Comparison of ENCODE assay signal across 8 cellular contexts in genomic region chr16:11682655-11683096, GRCh38. TPM values are rescaled to one million over a fixed set of nuclear protein-coding genes. Genes with fewer than 3 reads are reported as not detected.
DNase-seq lines count a peak whose midpoint lies in the region; ATAC-seq, FAIRE-seq and TF ChIP-seq lines count a peak whose summit lies in the region.

No MANE protein-coding gene starts in this region.

- TF ChIP-seq RAD21 in HepG2 (CRISPR knock-in tag; IDR thresholded peaks at IDR 0.05) = no peak

- FAIRE-seq in HepG2 (lab: Jason Lieb, UNC) = no peak

- BruUV-seq in HepG2 (replicated peaks; lab: Mats Ljungman, UMichigan) = no TSS peak

- no peaks in the 10 kb centered on the region for H3K27me3 Mint-ChIP-seq in CD4-positive, alpha-beta T cell
- no peaks in the 10 kb centered on the region for H3K27me3 Mint-ChIP-seq in WTC11 (ENCODE audit: low read depth)
- H3K27me3 Mint-ChIP-seq in natural killer cell treated with Interleukin-12 subunit alpha and Interleukin-12 subunit beta and Interleukin-15 and Interleukin-18, amount 100 ng/mL, for 72 hours = no peaks in the 10 kb centered on the region

- no peak for DNase-seq in CD4-positive, alpha-beta T cell
- DNase-seq in H4 (ENCODE audit: low spot score) = peak; percentile 61
- DNase-seq in WTC11 (ENCODE audit: low spot score) = no peak
- DNase-seq in HepG2 (ENCODE audit: low spot score) = no peak
- DNase-seq in natural killer cell treated with Interleukin-12 subunit alpha and Interleukin-12 subunit beta and Interleukin-15 and Interleukin-18, amount 100 ng/mL, for 72 hours (ENCODE audit: low spot score) = no peak
- no peak for DNase-seq in NCI-H2081 treated with DMSO at 0.1 percent for 48 hours (lab: John Stamatoyannopoulos, UW)
- no peak for DNase-seq in G401 (ENCODE audit: low spot score)

- no peak overlapping the region for H3K27ac ChIP-seq in CD4-positive, alpha-beta T cell (ENCODE audit: low read depth, low read length)
- H3K27ac ChIP-seq in mesodermal cell (ENCODE audit: low read depth, low read length, severe bottlenecking) (peak overlapping the region; percentile 38), HepG2 (ENCODE audit: extremely low read length, insufficient read depth, low read length) (no peak overlapping the region)

- H3K79me2 ChIP-seq in HepG2 (ENCODE audit: insufficient read depth, low read length) = no peaks in the 10 kb centered on the region

- H4K20me1 ChIP-seq in HepG2 (ENCODE audit: insufficient read depth, low read length) = no peaks in the 10 kb centered on the region; the same call in 1 of the 2 replicates

- H3K4me1 ChIP-seq in mesodermal cell (ENCODE audit: control insufficient read depth, insufficient read depth, low read length, poor library complexity, severe bottlenecking) (peaks cover 14% of the 10 kb centered on the region), HepG2 (ENCODE audit: insufficient read depth, low read length) (no peaks in the 10 kb centered on the region)

- intact Hi-C loops in CD4-positive, alpha-beta T cell (cut with DNase I, micrococcal nuclease) = no loop called here
- intact Hi-C loops in HepG2 (cut with micrococcal nuclease; ENCODE audit: unreplicated experiment) = no loop called here

- peak overlapping the region; percentile 1 for H3K4me3 Mint-ChIP-seq in CD4-positive, alpha-beta T cell
- H3K4me3 Mint-ChIP-seq in WTC11 = no peak overlapping the region
- no peak overlapping the region for H3K4me3 Mint-ChIP-seq in natural killer cell treated with Interleukin-12 subunit alpha and Interleukin-12 subunit beta and Interleukin-15 and Interleukin-18, amount 100 ng/mL, for 72 hours

- in situ Hi-C loops in HepG2 (cut with HindIII; ENCODE audit: extremely low pct_ligation_motif_present, low pct_unique_long_range_greater_than_20kb) (no loop called here), G401 (cut with HindIII; ENCODE audit: low sequenced_read_pairs) (no loop called here)

- H3K9me3 Mint-ChIP-seq in CD4-positive, alpha-beta T cell = no peaks in the 10 kb centered on the region
- no peaks in the 10 kb centered on the region for H3K9me3 Mint-ChIP-seq in WTC11
- H3K9me3 Mint-ChIP-seq in natural killer cell treated with Interleukin-12 subunit alpha and Interleukin-12 subunit beta and Interleukin-15 and Interleukin-18, amount 100 ng/mL, for 72 hours = no peaks in the 10 kb centered on the region

- no peaks in the 10 kb centered on the region for H3K9me3 ChIP-seq in CD4-positive, alpha-beta T cell (ENCODE audit: control insufficient read depth, low read length)
- no peaks in the 10 kb centered on the region for H3K9me3 ChIP-seq in mesodermal cell (ENCODE audit: control insufficient read depth, low read length)
- H3K9me3 ChIP-seq in HepG2 (ENCODE audit: low read length) = no peaks in the 10 kb centered on the region

- H3K4me3 ChIP-seq in mesodermal cell (ENCODE audit: extremely low read depth, insufficient read depth, low read length, poor library complexity, severe bottlenecking) (no peak overlapping the region), HepG2 (replicated peaks in 1 of 3; ENCODE audit: insufficient read depth in 1 of 3, low read depth in 2 of 3, low read length in 3 of 3) (no peak overlapping the region)

- H2AFZ ChIP-seq in HepG2 (ENCODE audit: low read length) = no peak overlapping the region

- 93% methylated on average over 3 of the region's 5 CpGs; no CpG with 5 or more reads in 1 of the 2 experiments for WGBS in mesodermal cell (ENCODE audit: insufficient coverage in 2 of 2), 2 experiments
- WGBS in HepG2 (ENCODE audit: low lambda C conversion rate) = 94% methylated on average over 5 of the region's 5 CpGs

- peak overlapping the region; percentile 50 for H3K27ac Mint-ChIP-seq in CD4-positive, alpha-beta T cell
- H3K27ac Mint-ChIP-seq in WTC11 = peak overlapping the region; percentile 10
- H3K27ac Mint-ChIP-seq in natural killer cell treated with Interleukin-12 subunit alpha and Interleukin-12 subunit beta and Interleukin-15 and Interleukin-18, amount 100 ng/mL, for 72 hours = no peak overlapping the region

- H3K9ac ChIP-seq in HepG2 (ENCODE audit: insufficient read depth, low read depth, low read length) = no peak overlapping the region

- CTCF ChIA-PET in CD4-positive, alpha-beta T cell (lab: Charles Lee) = no interaction called here
- CTCF ChIA-PET in WTC11 (lab: Charles Lee) = no interaction called here
- CTCF ChIA-PET in HepG2 (lab: Yijun Ruan, JAX; ENCODE audit: low intra/inter-chr PET ratio, low total read pairs) = no interaction called here

- no peak for TF ChIP-seq POLR2A in HepG2 (IDR thresholded peaks at IDR 0.05; ENCODE audit: insufficient read depth in 1 of 2, low read depth in 2 of 2, low read length in 2 of 2)

- no peak for TF ChIP-seq EP300 in HepG2 (IDR thresholded peaks at IDR 0.05; ENCODE audit: low read depth in 2 of 2, low read length in 2 of 2)
- TF ChIP-seq EP300 in HepG2 (CRISPR knock-in tag; IDR thresholded peaks at IDR 0.05; ENCODE audit: borderline replicate concordance) = no peak

- peaks cover 58% of the 10 kb centered on the region for H3K4me1 Mint-ChIP-seq in CD4-positive, alpha-beta T cell (ENCODE audit: low read depth)
- peaks cover 19% of the 10 kb centered on the region for H3K4me1 Mint-ChIP-seq in WTC11
- peaks cover 25 to 33% of the 10 kb centered on the region in 2 donors for H3K4me1 Mint-ChIP-seq in natural killer cell treated with Interleukin-12 subunit alpha and Interleukin-12 subunit beta and Interleukin-15 and Interleukin-18, amount 100 ng/mL, for 72 hours (ENCODE audit: low read depth in 2 of 2)

- POLR2A ChIA-PET in CD4-positive, alpha-beta T cell (lab: Charles Lee) = no interaction called here
- POLR2A ChIA-PET in WTC11 (lab: Charles Lee) (no interaction called here), HepG2 (lab: Yijun Ruan, JAX) (no interaction called here)

- H3K36me3 Mint-ChIP-seq in CD4-positive, alpha-beta T cell (ENCODE audit: low read depth) = peaks cover 96% of the 10 kb centered on the region
- peaks cover 34% of the 10 kb centered on the region for H3K36me3 Mint-ChIP-seq in WTC11
- peaks cover 24% of the 10 kb centered on the region for H3K36me3 Mint-ChIP-seq in natural killer cell treated with Interleukin-12 subunit alpha and Interleukin-12 subunit beta and Interleukin-15 and Interleukin-18, amount 100 ng/mL, for 72 hours

- ATAC-seq in CD4-positive, alpha-beta T cell (ENCODE audit: poor library complexity) = no peak
- no peak for ATAC-seq in WTC11
- no peak for ATAC-seq in HepG2
- ATAC-seq in natural killer cell treated with Interleukin-12 subunit alpha and Interleukin-12 subunit beta and Interleukin-15 and Interleukin-18, amount 100 ng/mL, for 72 hours = no peak

- H3K27me3 ChIP-seq in CD4-positive, alpha-beta T cell (ENCODE audit: control insufficient read depth, insufficient read depth, low read length) = no peaks in the 10 kb centered on the region
- no peaks in the 10 kb centered on the region for H3K27me3 ChIP-seq in HepG2 (ENCODE audit: control insufficient read depth in 1 of 2, insufficient read depth in 2 of 2, low read length in 2 of 2)

- no peak for TF ChIP-seq CTCF in CD4-positive, alpha-beta T cell (IDR thresholded peaks at IDR 0.05)
- no peak for TF ChIP-seq CTCF in WTC11 (IDR thresholded peaks at IDR 0.05)
- no peak for TF ChIP-seq CTCF in HepG2 (CRISPR knock-in tag; IDR thresholded peaks at IDR 0.05)

- no peak overlapping the region for H3K4me2 ChIP-seq in HepG2 (ENCODE audit: low read depth, low read length)

- peaks cover 87% of the 10 kb centered on the region for H3K36me3 ChIP-seq in mesodermal cell (ENCODE audit: control insufficient read depth, insufficient read depth, low read length)
- peaks cover 54 to 100% of the 10 kb centered on the region in 2 experiments for H3K36me3 ChIP-seq in HepG2 (replicated peaks in 1 of 2; ENCODE audit: control insufficient read depth in 1 of 2, insufficient read depth in 2 of 2, low read length in 2 of 2)

RNA-seq across cellular contexts. Expression of gene SNN, which starts 14.4 kb away (rescaled TPM):
- 10 to 100 TPM; 76.3 to 79.7 TPM for total RNA-seq in CD4-positive, alpha-beta T cell
- 13.7 and 14.9 TPM in 2 replicates for total RNA-seq in H4 (2014; rRNA removed; shearing (Covaris generic))
- total RNA-seq in WTC11 (2021) = 54.2 to 65.2 TPM (median 56.2 TPM) in 3 replicates
- polyA plus RNA-seq in mesodermal cell (2013, experiment 1 of 2) = 33.8 TPM
- 25.9 TPM for polyA plus RNA-seq in mesodermal cell (2013, experiment 2 of 2)
- total RNA-seq in HepG2 (2016; rRNA removed; fragmentation: Illumina TruSeq; extraction: Trizol) = 8.4 TPM in 2 replicates
- 7.1 and 8.0 TPM in 2 replicates for total RNA-seq in HepG2 (2016; cell fraction: cytosol; rRNA removed; fragmentation: Illumina TruSeq; extraction: Trizol; ENCODE audit: low read depth)
- 6.0 and 8.2 TPM in 2 replicates for total RNA-seq in HepG2 (2016; cell fraction: insoluble cytoplasmic fraction; rRNA removed; fragmentation: Illumina TruSeq; extraction: Trizol)
- 18.8 and 19.0 TPM in 2 replicates for total RNA-seq in HepG2 (2016; cell fraction: membrane; rRNA removed; fragmentation: Illumina TruSeq; extraction: Trizol)
- total RNA-seq in HepG2 (2016; cell fraction: nucleus; rRNA removed; fragmentation: Illumina TruSeq; extraction: Trizol) = 4.0 and 5.8 TPM in 2 replicates
- 5.2 and 5.6 TPM in 2 replicates for polyA plus RNA-seq in HepG2 (2011; rRNA removed)
- 4.6 and 5.0 TPM in 2 replicates for polyA plus RNA-seq in HepG2 (2011; cell fraction: cytosol; rRNA removed)
- polyA plus RNA-seq in HepG2 (2011; cell fraction: nucleus; rRNA removed) = 4.7 and 4.9 TPM in 2 replicates
- polyA plus RNA-seq in HepG2 (2012) = 3.0 and 3.4 TPM in 2 replicates
- polyA plus RNA-seq in HepG2 (2016; cell fraction: cytosol; fragmentation: Illumina TruSeq; extraction: Trizol; ENCODE audit: low read depth) = 8.8 and 9.8 TPM in 2 replicates
- 8.1 and 9.3 TPM in 2 replicates for polyA plus RNA-seq in HepG2 (2016; cell fraction: insoluble cytoplasmic fraction; fragmentation: Illumina TruSeq; extraction: Trizol; ENCODE audit: low read depth)
- polyA plus RNA-seq in HepG2 (2016; cell fraction: membrane; fragmentation: Illumina TruSeq; extraction: Trizol; ENCODE audit: low read depth) = 17.1 and 17.3 TPM in 2 replicates
- polyA plus RNA-seq in HepG2 (2016; cell fraction: nucleus; fragmentation: Illumina TruSeq; extraction: Trizol; ENCODE audit: insufficient read depth, low read depth) = 7.7 and 8.0 TPM in 2 replicates
- 2.2 and 3.6 TPM in 2 replicates for polyA minus RNA-seq in HepG2 (2011; rRNA and poly(A)+ RNA removed; ENCODE audit: low replicate concordance)
- polyA minus RNA-seq in HepG2 (2011; cell fraction: cytosol; rRNA and poly(A)+ RNA removed) = 1.6 and 1.9 TPM in 2 replicates
- polyA minus RNA-seq in HepG2 (2011; cell fraction: nucleus; rRNA and poly(A)+ RNA removed) = 4.4 and 4.9 TPM in 2 replicates
- total RNA-seq in natural killer cell treated with Interleukin-12 subunit alpha and Interleukin-12 subunit beta and Interleukin-15 and Interleukin-18, amount 100 ng/mL, for 72 hours = 1 to 10 TPM in 1 of 2 donors, under 1 TPM in 1; 0.43 to 1.1 TPM
- total RNA-seq in G401 (2014; rRNA removed; shearing (Covaris generic)) = 18.2 and 28.1 TPM in 2 replicates

RNA-seq across cellular contexts. Expression of gene TXNDC11, which starts 60.0 kb away (rescaled TPM):
- 100 to 1,000 TPM; 111 to 112 TPM for total RNA-seq in CD4-positive, alpha-beta T cell
- total RNA-seq in H4 (2014; rRNA removed; shearing (Covaris generic)) = 23.7 and 24.4 TPM in 2 replicates
- total RNA-seq in WTC11 (2021) (11.1 to 11.5 TPM (median 11.4 TPM) in 3 replicates), HepG2 (2016; rRNA removed; fragmentation: Illumina TruSeq; extraction: Trizol) (46.4 and 74.9 TPM in 2 replicates)
- polyA plus RNA-seq in mesodermal cell (2013, experiment 1 of 2) = 22.1 TPM
- 17.1 TPM for polyA plus RNA-seq in mesodermal cell (2013, experiment 2 of 2)
- 35.1 and 37.4 TPM in 2 replicates for total RNA-seq in HepG2 (2016; cell fraction: cytosol; rRNA removed; fragmentation: Illumina TruSeq; extraction: Trizol; ENCODE audit: low read depth)
- 41.1 and 74.2 TPM in 2 replicates for total RNA-seq in HepG2 (2016; cell fraction: insoluble cytoplasmic fraction; rRNA removed; fragmentation: Illumina TruSeq; extraction: Trizol)
- total RNA-seq in HepG2 (2016; cell fraction: membrane; rRNA removed; fragmentation: Illumina TruSeq; extraction: Trizol) = 66.4 and 69.7 TPM in 2 replicates
- 67.8 and 74.4 TPM in 2 replicates for total RNA-seq in HepG2 (2016; cell fraction: nucleus; rRNA removed; fragmentation: Illumina TruSeq; extraction: Trizol)
- polyA plus RNA-seq in HepG2 (2011; rRNA removed) = 123 and 124 TPM in 2 replicates
- 124 and 127 TPM in 2 replicates for polyA plus RNA-seq in HepG2 (2011; cell fraction: cytosol; rRNA removed)
- 90.0 and 92.7 TPM in 2 replicates for polyA plus RNA-seq in HepG2 (2011; cell fraction: nucleus; rRNA removed)
- polyA plus RNA-seq in HepG2 (2012) = 52.3 and 58.7 TPM in 2 replicates
- polyA plus RNA-seq in HepG2 (2016; cell fraction: cytosol; fragmentation: Illumina TruSeq; extraction: Trizol; ENCODE audit: low read depth) = 27.8 and 29.0 TPM in 2 replicates
- polyA plus RNA-seq in HepG2 (2016; cell fraction: insoluble cytoplasmic fraction; fragmentation: Illumina TruSeq; extraction: Trizol; ENCODE audit: low read depth) = 50.3 and 56.6 TPM in 2 replicates
- 51.9 and 62.9 TPM in 2 replicates for polyA plus RNA-seq in HepG2 (2016; cell fraction: membrane; fragmentation: Illumina TruSeq; extraction: Trizol; ENCODE audit: low read depth)
- polyA plus RNA-seq in HepG2 (2016; cell fraction: nucleus; fragmentation: Illumina TruSeq; extraction: Trizol; ENCODE audit: insufficient read depth, low read depth) = 110 TPM in 2 replicates
- polyA minus RNA-seq in HepG2 (2011; rRNA and poly(A)+ RNA removed; ENCODE audit: low replicate concordance) = 53.2 and 119 TPM in 2 replicates
- 62.7 TPM in 2 replicates for polyA minus RNA-seq in HepG2 (2011; cell fraction: cytosol; rRNA and poly(A)+ RNA removed)
- 73.1 and 73.3 TPM in 2 replicates for polyA minus RNA-seq in HepG2 (2011; cell fraction: nucleus; rRNA and poly(A)+ RNA removed)
- total RNA-seq in natural killer cell treated with Interleukin-12 subunit alpha and Interleukin-12 subunit beta and Interleukin-15 and Interleukin-18, amount 100 ng/mL, for 72 hours = 10 to 100 TPM; 62.4 to 73.2 TPM
- 25.4 and 31.9 TPM in 2 replicates for total RNA-seq in G401 (2014; rRNA removed; shearing (Covaris generic))

Comparison
In these comparisons a context has a peak if more than half of its experiments do, and no peak if none do; other contexts are left out.
1. H3K27ac Mint-ChIP-seq: peak in CD4-positive, alpha-beta T cell (single experiment) and WTC11 (single experiment); none in natural killer cell treated with Interleukin-12 subunit alpha and Interleukin-12 subunit beta and Interleukin-15 and Interleukin-18, amount 100 ng/mL, for 72 hours (0 of 2).